ENCODE assay signal across 10 cellular contexts in genomic region chr3:69541823-69542264, GRCh38.
DNase-seq lines count a peak whose midpoint lies in the region; ATAC-seq and TF ChIP-seq lines count a peak whose summit lies in the region.
"Had no signal": no experiment of that assay in that cellular context is flagged by ENCODE, and none has a peak within 500 bp of the region (broad histone marks: within the 10 kb centered on the region; RNA-seq: fewer than 3 reads in every experiment).

No MANE protein-coding gene starts in this region.

- H3K4me3 ChIP-seq in ectodermal cell (ENCODE audit: insufficient read depth, low read depth, low read length) (peak overlapping the region; percentile 63), lower leg skin (ENCODE audit: low read depth, poor library complexity, severe bottlenecking) (peak overlapping the region; percentile 29), upper lobe of left lung (peak overlapping the region; percentile 25 to 76 (median 62))

- H3K4me3 Mint-ChIP-seq in activated CD4-positive, alpha-beta T cell treated with anti-CD3 and anti-CD28 coated beads for 36 hours = no peak overlapping the region
- no peak overlapping the region for H3K4me3 Mint-ChIP-seq in activated CD4-positive, alpha-beta T cell treated with anti-CD3 and anti-CD28 coated beads, Interleukin-2, amount 10 ng/mL, durations not matched to agents 24 days and 14 days
- H3K4me3 Mint-ChIP-seq: B cell; central memory CD8-positive, alpha-beta T cell had no signal

- no peak for ATAC-seq in activated CD4-positive, alpha-beta T cell treated with anti-CD3 and anti-CD28 coated beads for 36 hours
- ATAC-seq in upper lobe of left lung (ENCODE audit: low FRiP score in 2 of 2) = peak in 1 of 2 donors; percentile 57

- peak; percentile 15 for DNase-seq in activated CD4-positive, alpha-beta T cell treated with anti-CD3 and anti-CD28 coated beads for 36 hours
- no peak for DNase-seq in activated CD4-positive, alpha-beta T cell treated with anti-CD3 and anti-CD28 coated beads, Interleukin-2, amount 10 ng/mL, durations not matched to agents 24 days and 14 days
- DNase-seq in lower leg skin (ENCODE audit: low spot score in 2 of 2) = peak in 1 of 2 donors; percentile 85
- peak in 1 of 2 donors; percentile 84 for DNase-seq in upper lobe of left lung
- DNase-seq in inferior parietal cortex (ENCODE audit: extremely low spot score) = no peak
- DNase-seq in SIG-M5 (lab: John Stamatoyannopoulos, UW) = no peak
- no peak for DNase-seq in amniotic stem cell (lab: John Stamatoyannopoulos, UW)

- H3K36me3 Mint-ChIP-seq in activated CD4-positive, alpha-beta T cell treated with anti-CD3 and anti-CD28 coated beads for 36 hours (ENCODE audit: low read depth) = no peaks in the 10 kb centered on the region
- no peaks in the 10 kb centered on the region for H3K36me3 Mint-ChIP-seq in activated CD4-positive, alpha-beta T cell treated with anti-CD3 and anti-CD28 coated beads, Interleukin-2, amount 10 ng/mL, durations not matched to agents 24 days and 14 days (ENCODE audit: low read depth)

- TF ChIP-seq POLR2A in lower leg skin (IDR thresholded peaks at IDR 0.05) (no peak), upper lobe of left lung (IDR thresholded peaks at IDR 0.05) (no peak)

- TF ChIP-seq EP300 in upper lobe of left lung (IDR thresholded peaks at IDR 0.05) = no peak

- CTCF ChIA-PET in activated CD4-positive, alpha-beta T cell treated with anti-CD3 and anti-CD28 coated beads for 36 hours (lab: Charles Lee) = no interaction called here

- no peak overlapping the region for H3K27ac Mint-ChIP-seq in activated CD4-positive, alpha-beta T cell treated with anti-CD3 and anti-CD28 coated beads for 36 hours
- no peak overlapping the region for H3K27ac Mint-ChIP-seq in activated CD4-positive, alpha-beta T cell treated with anti-CD3 and anti-CD28 coated beads, Interleukin-2, amount 10 ng/mL, durations not matched to agents 24 days and 14 days
- H3K27ac Mint-ChIP-seq: B cell had no signal

- intact Hi-C loops in activated CD4-positive, alpha-beta T cell treated with anti-CD3 and anti-CD28 coated beads for 36 hours (cut with DNase I, micrococcal nuclease) = no loop called here
- intact Hi-C loops in activated CD4-positive, alpha-beta T cell treated with anti-CD3 and anti-CD28 coated beads, Interleukin-2, amount 10 ng/mL, durations not matched to agents 24 days and 14 days (cut with micrococcal nuclease) = no loop called here
- intact Hi-C loops in lower leg skin (cut with DNase I; ENCODE audit: low total_unique reads) = no loop called here

- no peaks in the 10 kb centered on the region for H3K9me3 ChIP-seq in ectodermal cell (ENCODE audit: control insufficient read depth, low read length)
- H3K9me3 ChIP-seq in upper lobe of left lung = no peaks in the 10 kb centered on the region

- 0% methylated on average over 48 of the region's 48 CpGs for WGBS in ectodermal cell, 2 experiments
- WGBS in lower leg skin, 2 donors = 0 to 2% methylated on average over 16 to 19 of the region's 48 CpGs
- 1 to 2% methylated on average over 12 to 44 of the region's 48 CpGs for WGBS in upper lobe of left lung, 2 donors

- no peaks in the 10 kb centered on the region for H3K9me3 Mint-ChIP-seq in activated CD4-positive, alpha-beta T cell treated with anti-CD3 and anti-CD28 coated beads for 36 hours (ENCODE audit: low read depth)
- H3K9me3 Mint-ChIP-seq in activated CD4-positive, alpha-beta T cell treated with anti-CD3 and anti-CD28 coated beads, Interleukin-2, amount 10 ng/mL, durations not matched to agents 24 days and 14 days = no peaks in the 10 kb centered on the region
- H3K9me3 Mint-ChIP-seq: central memory CD8-positive, alpha-beta T cell had no signal

- peaks cover 5% of the 10 kb centered on the region for H3K4me1 ChIP-seq in ectodermal cell (ENCODE audit: control insufficient read depth, insufficient read depth, low read length)
- peaks cover 9 to 23% (median 16%) of the 10 kb centered on the region in 4 donors for H3K4me1 ChIP-seq in upper lobe of left lung

- H3K27ac ChIP-seq in ectodermal cell (ENCODE audit: insufficient read depth, low read depth, low read length, poor library complexity, severe bottlenecking) (no peak overlapping the region), upper lobe of left lung (peak overlapping the region; percentile 67 to 81 (median 74))

- H3K4me1 Mint-ChIP-seq in activated CD4-positive, alpha-beta T cell treated with anti-CD3 and anti-CD28 coated beads for 36 hours = peaks cover 2% of the 10 kb centered on the region
- peaks cover 1% of the 10 kb centered on the region for H3K4me1 Mint-ChIP-seq in activated CD4-positive, alpha-beta T cell treated with anti-CD3 and anti-CD28 coated beads, Interleukin-2, amount 10 ng/mL, durations not matched to agents 24 days and 14 days
- H3K4me1 Mint-ChIP-seq: B cell had no signal

- H3K27me3 ChIP-seq in ectodermal cell (ENCODE audit: control insufficient read depth, insufficient read depth, low read length, poor library complexity, severe bottlenecking) = peaks cover 41% of the 10 kb centered on the region
- H3K27me3 ChIP-seq in upper lobe of left lung = peaks cover 0 to 13% (median 0%) of the 10 kb centered on the region in 4 donors

- peaks cover 38% of the 10 kb centered on the region for H3K27me3 Mint-ChIP-seq in activated CD4-positive, alpha-beta T cell treated with anti-CD3 and anti-CD28 coated beads for 36 hours
- H3K27me3 Mint-ChIP-seq in activated CD4-positive, alpha-beta T cell treated with anti-CD3 and anti-CD28 coated beads, Interleukin-2, amount 10 ng/mL, durations not matched to agents 24 days and 14 days = peaks cover 44% of the 10 kb centered on the region

- H3K36me3 ChIP-seq in ectodermal cell (ENCODE audit: control insufficient read depth, insufficient read depth, low read length) (no peaks in the 10 kb centered on the region), upper lobe of left lung (no peaks in the 10 kb centered on the region)

- POLR2A ChIA-PET in activated CD4-positive, alpha-beta T cell treated with anti-CD3 and anti-CD28 coated beads for 36 hours (lab: Charles Lee) = no interaction called here

- no peak for TF ChIP-seq CTCF in lower leg skin (IDR thresholded peaks at IDR 0.05)
- no peak for TF ChIP-seq CTCF in upper lobe of left lung (IDR thresholded peaks at IDR 0.05)
